ENCODE assay signal across 10 cellular contexts in genomic region chr15:68652141-68652540, GRCh38.
DNase-seq lines count a peak whose midpoint lies in the region; ATAC-seq lines count a peak whose summit lies in the region.
"Had no signal": no experiment of that assay in that cellular context is flagged by ENCODE, and none has a peak within 500 bp of the region (broad histone marks: within the 10 kb centered on the region; RNA-seq: fewer than 3 reads in every experiment).

No MANE protein-coding gene starts in this region.

- no peak overlapping the region for H3K9ac ChIP-seq in GM23248

- peak; percentile 57 for DNase-seq in GM23248
- peak; percentile 57 to 76 for DNase-seq in NCI-H526 (lab: John Stamatoyannopoulos, UW)
- peak; percentile 63 to 95 (median 85) for DNase-seq in head of caudate nucleus
- DNase-seq in posterior vena cava (ENCODE audit: low spot score), result peak; percentile 40
- no peak for DNase-seq in NOMO-1 treated with DMSO at 0.1 percent for 48 hours (lab: John Stamatoyannopoulos, UW; ENCODE audit: unreplicated experiment)
- no peak for DNase-seq in activated gamma-delta T cell (lab: John Stamatoyannopoulos, UW)
- DNase-seq: activated T-cell treated with anti-CD3 and anti-CD28 coated beads for 4 hours, Karpas-422 had no signal

- 42 to 45% methylated on average over 4 of the region's 4 CpGs for WGBS in GM23248 (ENCODE audit: low coverage in 1 of 2, low lambda C conversion rate in 2 of 2, missing lambda C conversion rate in 2 of 2), 2 experiments

- intact Hi-C loops in head of caudate nucleus (cut with DNase I), result no loop called here
- intact Hi-C loops in posterior vena cava (cut with DNase I), result loop anchor here in 1 of 2 donors (10.0 kb wide), 1 partner anchor 1377 kb away; no protein-coding TSS in a partner anchor

- H3K4me3 ChIP-seq in GM23248, result no peak overlapping the region
- H3K4me3 ChIP-seq: lung had no signal

- H3K79me2 ChIP-seq in GM23248 (ENCODE audit: insufficient read depth), result no peaks in the 10 kb centered on the region

- no peaks in the 10 kb centered on the region for H3K27me3 ChIP-seq in GM23248 (replicated peaks; ENCODE audit: insufficient read depth)

- no peaks in the 10 kb centered on the region for H3K9me2 ChIP-seq in GM23248 (ENCODE audit: insufficient read depth)

- no peak for ATAC-seq in GM21360 (IDR thresholded peaks at IDR 0.05; ENCODE audit: unreplicated experiment)

- no peaks in the 10 kb centered on the region for H3F3A ChIP-seq in GM23248 (ENCODE audit: insufficient read depth)

- H3K9me3 ChIP-seq in GM23248 (ENCODE audit: low read depth), result no peaks in the 10 kb centered on the region

- H3K27ac ChIP-seq in GM23248, result no peak overlapping the region

- peaks cover 8% of the 10 kb centered on the region; the same call in 1 of the 2 replicates for H3K4me1 ChIP-seq in GM23248 (ENCODE audit: insufficient read depth)

- in situ Hi-C loops in GM23248 (cut with MboI), result no loop called here

- H3K4me2 ChIP-seq in GM23248 (ENCODE audit: unreplicated experiment), result no peak overlapping the region

- H4K20me1 ChIP-seq in GM23248 (ENCODE audit: insufficient read depth), result no peaks in the 10 kb centered on the region

- H3K36me3 ChIP-seq in GM23248 (ENCODE audit: low read depth), result no peaks in the 10 kb centered on the region; the same call in 1 of the 2 replicates

- H2AFZ ChIP-seq in GM23248, result no peak overlapping the region

Comparison
In these comparisons a context has a peak if more than half of its experiments do, and no peak if none do; other contexts are left out.
1. DNase-seq: peak in GM23248 (single experiment), NCI-H526 (2 of 2), head of caudate nucleus (42 of 42) and posterior vena cava (single experiment); none in NOMO-1 treated with DMSO at 0.1 percent for 48 hours (single experiment) and activated gamma-delta T cell (single experiment).